Comparison of ENCODE assay signal across 19 cellular contexts in the genomic region with DNA sequence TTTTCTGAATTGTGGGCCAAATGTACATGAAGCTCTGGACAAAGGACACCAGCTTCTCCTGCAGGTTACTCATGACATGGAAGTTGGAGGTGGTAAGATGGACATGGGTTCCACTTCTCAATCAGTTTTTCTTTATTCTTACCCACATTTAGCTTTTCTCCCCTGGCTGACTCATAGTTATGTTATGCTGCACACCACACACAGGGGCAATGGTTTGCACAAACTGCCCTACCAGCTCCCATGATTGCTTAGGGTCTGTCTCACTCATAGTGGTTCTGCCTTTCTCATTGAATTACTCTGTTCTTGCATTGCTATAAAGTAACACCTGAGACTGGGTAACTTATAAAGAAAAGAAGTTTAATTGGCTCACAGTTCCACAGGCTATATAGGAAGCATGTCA. TPM values are rescaled to one million over a fixed set of nuclear protein-coding genes. Genes with fewer than 3 reads are reported as not detected.
DNase-seq lines count a peak whose midpoint lies in the region; ATAC-seq and TF ChIP-seq lines count a peak whose summit lies in the region.
"Had no signal": no experiment of that assay in that cellular context is flagged by ENCODE, and none has a peak within 500 bp of the region (broad histone marks: within the 10 kb centered on the region; RNA-seq: fewer than 3 reads in every experiment).

No MANE protein-coding gene starts in this region.

- no peak for TF ChIP-seq CTCF in glutamatergic neuron (IDR thresholded peaks at IDR 0.05; ENCODE audit: partially characterized antibody, unreplicated experiment)

- POLR2A ChIA-PET in activated CD4-positive, alpha-beta T cell treated with anti-CD3 and anti-CD28 coated beads, Interleukin-2, amount 10 ng/mL, durations not matched to agents 7 days and 5 days (lab: Charles Lee), result interaction anchor here (0.5 to 0.7 kb wide), 4 partner anchors 37 to 144 kb away, joined by 3 read pairs; a partner anchor contains a TSS

- DNase-seq in activated CD4-positive, alpha-beta T cell treated with anti-CD3 and anti-CD28 coated beads for 48 hours, result peak; percentile 16
- no peak for DNase-seq in activated CD4-positive, alpha-beta T cell treated with anti-CD3 and anti-CD28 coated beads, Interleukin-2, amount 10 ng/mL, durations not matched to agents 7 days and 5 days
- DNase-seq in HCEC 1CT (peak; percentile 33), kidney tubule cell (ENCODE audit: low spot score) (peak; percentile 52), NCI-H2227 (lab: John Stamatoyannopoulos, UW; ENCODE audit: unreplicated experiment) (no peak), glutamatergic neuron (no peak), T-helper 1 cell (no peak)
- DNase-seq: activated B cell treated with CpG ODN at 0.5 μM for 24 hours, brain microvascular endothelial cell, Caco-2, cortex of kidney, MG63, natural killer cell, NCI-H2171 treated with DMSO at 0.1 percent for 48 hours, NCI-H69, substantia nigra, T1000 had no signal

- CTCF ChIA-PET in activated CD4-positive, alpha-beta T cell treated with anti-CD3 and anti-CD28 coated beads, Interleukin-2, amount 10 ng/mL, durations not matched to agents 7 days and 5 days (lab: Charles Lee), result interaction anchor here (1.2 to 1.5 kb wide), 3 partner anchors 8 to 58 kb away, joined by 3 to 5 read pairs (median 3); no protein-coding TSS in a partner anchor

- H3K27me3 Mint-ChIP-seq in activated CD4-positive, alpha-beta T cell treated with anti-CD3 and anti-CD28 coated beads, Interleukin-2, amount 10 ng/mL, durations not matched to agents 7 days and 5 days, result peaks cover 21% of the 10 kb centered on the region
- H3K27me3 Mint-ChIP-seq in activated T-helper 17 cell treated with anti-CD3 and anti-CD28 coated beads, Interleukin-2, amount 50 U/mL, for 72 hours, result peaks cover 25% of the 10 kb centered on the region
- no peaks in the 10 kb centered on the region for H3K27me3 Mint-ChIP-seq in glutamatergic neuron (ENCODE audit: unreplicated experiment)

- no peak overlapping the region for H3K27ac Mint-ChIP-seq in activated CD4-positive, alpha-beta T cell treated with anti-CD3 and anti-CD28 coated beads, Interleukin-2, amount 10 ng/mL, durations not matched to agents 7 days and 5 days
- no peak overlapping the region for H3K27ac Mint-ChIP-seq in activated T-helper 17 cell treated with anti-CD3 and anti-CD28 coated beads, Interleukin-2, amount 50 U/mL, for 72 hours
- H3K27ac Mint-ChIP-seq in glutamatergic neuron (ENCODE audit: unreplicated experiment), result no peak overlapping the region
- H3K27ac Mint-ChIP-seq: activated B cell treated with CpG ODN at 0.5 μM for 24 hours, mesothelial cell of epicardium, natural killer cell had no signal

- H3K9me3 Mint-ChIP-seq in activated CD4-positive, alpha-beta T cell treated with anti-CD3 and anti-CD28 coated beads, Interleukin-2, amount 10 ng/mL, durations not matched to agents 7 days and 5 days, result peaks cover 3% of the 10 kb centered on the region
- no peaks in the 10 kb centered on the region for H3K9me3 Mint-ChIP-seq in activated T-helper 17 cell treated with anti-CD3 and anti-CD28 coated beads, Interleukin-2, amount 50 U/mL, for 72 hours
- peaks cover 5% of the 10 kb centered on the region for H3K9me3 Mint-ChIP-seq in glutamatergic neuron (ENCODE audit: unreplicated experiment)
- H3K9me3 Mint-ChIP-seq: activated B cell treated with CpG ODN at 0.5 μM for 24 hours, natural killer cell had no signal

- ATAC-seq in activated T-helper 17 cell treated with anti-CD3 and anti-CD28 coated beads, Interleukin-2, amount 50 U/mL, for 72 hours (replicated peaks), result peak; percentile 18
- ATAC-seq: natural killer cell had no signal

- H3K4me3 Mint-ChIP-seq in activated CD4-positive, alpha-beta T cell treated with anti-CD3 and anti-CD28 coated beads, Interleukin-2, amount 10 ng/mL, durations not matched to agents 7 days and 5 days, result no peak overlapping the region
- no peak overlapping the region for H3K4me3 Mint-ChIP-seq in activated T-helper 17 cell treated with anti-CD3 and anti-CD28 coated beads, Interleukin-2, amount 50 U/mL, for 72 hours
- no peak overlapping the region for H3K4me3 Mint-ChIP-seq in glutamatergic neuron (ENCODE audit: unreplicated experiment)
- H3K4me3 Mint-ChIP-seq: activated B cell treated with CpG ODN at 0.5 μM for 24 hours, mesothelial cell of epicardium, natural killer cell had no signal

- peaks cover 5% of the 10 kb centered on the region for H3K36me3 Mint-ChIP-seq in activated CD4-positive, alpha-beta T cell treated with anti-CD3 and anti-CD28 coated beads, Interleukin-2, amount 10 ng/mL, durations not matched to agents 7 days and 5 days (ENCODE audit: low read depth)
- peaks cover 7% of the 10 kb centered on the region for H3K36me3 Mint-ChIP-seq in activated T-helper 17 cell treated with anti-CD3 and anti-CD28 coated beads, Interleukin-2, amount 50 U/mL, for 72 hours (ENCODE audit: low read depth)
- H3K36me3 Mint-ChIP-seq in glutamatergic neuron (ENCODE audit: unreplicated experiment), result no peaks in the 10 kb centered on the region
- H3K36me3 Mint-ChIP-seq: mesothelial cell of epicardium, natural killer cell had no signal

- peaks cover 17% of the 10 kb centered on the region for H3K4me1 Mint-ChIP-seq in activated CD4-positive, alpha-beta T cell treated with anti-CD3 and anti-CD28 coated beads, Interleukin-2, amount 10 ng/mL, durations not matched to agents 7 days and 5 days
- H3K4me1 Mint-ChIP-seq in activated T-helper 17 cell treated with anti-CD3 and anti-CD28 coated beads, Interleukin-2, amount 50 U/mL, for 72 hours, result peaks cover 5% of the 10 kb centered on the region
- H3K4me1 Mint-ChIP-seq in glutamatergic neuron (ENCODE audit: low read depth, unreplicated experiment), result peaks cover 2% of the 10 kb centered on the region

RNA-seq across cellular contexts. Expression of a gene that starts 4.5 kb away (rescaled TPM):
- total RNA-seq in activated CD4-positive, alpha-beta T cell treated with anti-CD3 and anti-CD28 coated beads, Interleukin-2, amount 10 ng/mL, durations not matched to agents 7 days and 5 days, result 10 to 100 TPM; 10.8 to 11.3 TPM
- 10 to 100 TPM; 10.4 to 21.5 TPM for total RNA-seq in activated T-helper 17 cell treated with anti-CD3 and anti-CD28 coated beads, Interleukin-2, amount 50 U/mL, for 72 hours
- total RNA-seq in glutamatergic neuron (ENCODE audit: unreplicated experiment), result 0.49 TPM

RNA-seq across cellular contexts. Expression of a gene that starts 37.7 kb away (rescaled TPM):
- 1 to 10 TPM; 5.1 to 5.4 TPM for total RNA-seq in activated CD4-positive, alpha-beta T cell treated with anti-CD3 and anti-CD28 coated beads, Interleukin-2, amount 10 ng/mL, durations not matched to agents 7 days and 5 days
- total RNA-seq in activated T-helper 17 cell treated with anti-CD3 and anti-CD28 coated beads, Interleukin-2, amount 50 U/mL, for 72 hours, result 1 to 10 TPM; 4.8 to 6.4 TPM
- 14.3 TPM for total RNA-seq in glutamatergic neuron (ENCODE audit: unreplicated experiment)

Comparison
In these comparisons a context has a peak if more than half of its experiments do, and no peak if none do; other contexts are left out.
1. DNase-seq: peak in activated CD4-positive, alpha-beta T cell treated with anti-CD3 and anti-CD28 coated beads for 48 hours (single experiment), HCEC 1CT (single experiment) and kidney tubule cell (single experiment); none in activated CD4-positive, alpha-beta T cell treated with anti-CD3 and anti-CD28 coated beads, Interleukin-2, amount 10 ng/mL, durations not matched to agents 7 days and 5 days (single experiment), NCI-H2227 (single experiment), glutamatergic neuron (single experiment) and T-helper 1 cell (0 of 5).